10 cellular contexts compared by ENCODE assay signal in genomic region chr2:177547122-177547521, GRCh38.
DNase-seq lines count a peak whose midpoint lies in the region; ATAC-seq and TF ChIP-seq lines count a peak whose summit lies in the region.
"Had no signal": no experiment of that assay in that cellular context is flagged by ENCODE, and none has a peak within 500 bp of the region (broad histone marks: within the 10 kb centered on the region; RNA-seq: fewer than 3 reads in every experiment).

No MANE protein-coding gene starts in this region.

- DNase-seq in GM06990 (ENCODE audit: extremely low read depth, insufficient read length), result peak; percentile 74
- DNase-seq in Peyer's patch, result no peak
- no peak for DNase-seq in foreskin keratinocyte
- DNase-seq in activated CD4-positive, alpha-beta T cell treated with anti-CD3 and anti-CD28 coated beads for 1 hour, result no peak
- no peak for DNase-seq in AG08395 (ENCODE audit: low spot score)
- DNase-seq: activated CD8-positive, alpha-beta memory T cell treated with anti-CD3 and anti-CD28 coated beads for 24 hours; SHP77 had no signal

- no peak overlapping the region for H3K4me3 ChIP-seq in GM06990 (replicated peaks; ENCODE audit: low read depth, low read length)
- no peak overlapping the region for H3K4me3 ChIP-seq in Peyer's patch

- H3K27me3 ChIP-seq in GM06990 (replicated peaks; ENCODE audit: control insufficient read depth, insufficient read depth, low read length) (no peaks in the 10 kb centered on the region), Peyer's patch (no peaks in the 10 kb centered on the region), foreskin keratinocyte (no peaks in the 10 kb centered on the region)

- H3K9me3 ChIP-seq in Peyer's patch, result no peaks in the 10 kb centered on the region

- ATAC-seq in GM19035 (IDR thresholded peaks at IDR 0.05; ENCODE audit: unreplicated experiment), result peak; percentile 81
- peak; percentile 97 for ATAC-seq in HG02610 (IDR thresholded peaks at IDR 0.05; ENCODE audit: unreplicated experiment)
- peak; percentile 90 for ATAC-seq in HG03439 (IDR thresholded peaks at IDR 0.05; ENCODE audit: unreplicated experiment)
- ATAC-seq in foreskin keratinocyte, result no peak

- no peak for TF ChIP-seq POLR2A in Peyer's patch (IDR thresholded peaks at IDR 0.05)

- no peaks in the 10 kb centered on the region for H3K36me3 ChIP-seq in GM06990 (ENCODE audit: control insufficient read depth, insufficient read depth, low read length)
- no peaks in the 10 kb centered on the region for H3K36me3 ChIP-seq in Peyer's patch

- no peak for TF ChIP-seq CTCF in GM06990 (IDR thresholded peaks at IDR 0.05; ENCODE audit: insufficient read depth, low read length, poor library complexity, severe bottlenecking)
- no peak for TF ChIP-seq CTCF in Peyer's patch (IDR thresholded peaks at IDR 0.05)
- TF ChIP-seq CTCF in foreskin keratinocyte (conservative IDR thresholded peaks at IDR 0.05), result no peak

- H3K27ac ChIP-seq in Peyer's patch (no peak overlapping the region), foreskin keratinocyte (no peak overlapping the region)

- peaks cover 0 to 3% (median 0%) of the 10 kb centered on the region in 4 donors for H3K4me1 ChIP-seq in Peyer's patch
- H3K4me1 ChIP-seq in foreskin keratinocyte, result no peaks in the 10 kb centered on the region
